In genomic region chr19:10399340-10399739, GRCh38 we compare ENCODE assay signal across 7 cellular contexts. TPM values are rescaled to one million over a fixed set of nuclear protein-coding genes. Genes with fewer than 3 reads are reported as not detected.
DNase-seq lines count a peak whose midpoint lies in the region; ATAC-seq and TF ChIP-seq lines count a peak whose summit lies in the region.
"Not testable (repeated sequence)": the region's sequence is repeated elsewhere in the genome, so short reads cannot be mapped to it uniquely, and the experiment has no call there.

No MANE protein-coding gene starts in this region.

- not testable (repeated sequence) for H3K36me3 Mint-ChIP-seq in T-helper 17 cell (ENCODE audit: low read depth)
- H3K36me3 Mint-ChIP-seq in dendritic cell treated with granulocyte-macrophage colony-stimulating factor and Interleukin-4, amounts not matched to agents 40 ng/mL and 50 ng/mL, for 4 days (ENCODE audit: low read depth) = peaks cover 79% of the 10 kb centered on the region
- H3K36me3 Mint-ChIP-seq in stimulated activated memory B cell treated with anti-CD40 and anti-IgM and Interleukin-4, amounts not matched to agents 10 μg/mL and 1 μg/mL and 100 μg/mL, for 72 hours = peaks cover 38% of the 10 kb centered on the region

- H3K79me2 ChIP-seq in OCI-LY1 (ENCODE audit: insufficient read depth, low read length) = peaks cover 15% of the 10 kb centered on the region

- not testable (repeated sequence) for H3F3A ChIP-seq in OCI-LY1 (ENCODE audit: insufficient read depth, low read length)

- H3K4me3 ChIP-seq in BLaER1; OCI-LY1 (ENCODE audit: low read depth, low read length, poor library complexity, severe bottlenecking); right atrium auricular region; gastrocnemius medialis: not testable (repeated sequence)

- not testable (repeated sequence) for TF ChIP-seq CTCF in OCI-LY1 (IDR thresholded peaks at IDR 0.05; ENCODE audit: low read length); right atrium auricular region (IDR thresholded peaks at IDR 0.05); gastrocnemius medialis (IDR thresholded peaks at IDR 0.05 in 4 of 5, conservative IDR thresholded peaks at IDR 0.05 in 1 of 5)

- intact Hi-C loops in dendritic cell treated with granulocyte-macrophage colony-stimulating factor and Interleukin-4, amounts not matched to agents 40 ng/mL and 50 ng/mL, for 4 days (cut with micrococcal nuclease) = not testable (repeated sequence)
- intact Hi-C loops in gastrocnemius medialis (cut with DNase I; ENCODE audit: low total_unique reads) = loop anchor here (10.0 kb wide), 1 partner anchor 975 kb away; the partner anchor contains the start of gene SWSAP1

- not testable (repeated sequence) for H3K27ac ChIP-seq in BLaER1
- peak overlapping the region; percentile 69 for H3K27ac ChIP-seq in OCI-LY1 (ENCODE audit: low read depth, low read length, poor library complexity, severe bottlenecking)
- peak overlapping the region; percentile 61 to 84 for H3K27ac ChIP-seq in right atrium auricular region
- peak overlapping the region; percentile 87 to 98 (median 90) for H3K27ac ChIP-seq in gastrocnemius medialis

- peaks cover 43% of the 10 kb centered on the region for H3K4me1 ChIP-seq in BLaER1
- H3K4me1 ChIP-seq in OCI-LY1 (ENCODE audit: insufficient read depth, low read length, severe bottlenecking) = peaks cover 52% of the 10 kb centered on the region
- H3K4me1 ChIP-seq in right atrium auricular region = peaks cover 0 to 55% of the 10 kb centered on the region in 2 donors
- peaks cover 44 to 45% of the 10 kb centered on the region in 2 donors for H3K4me1 ChIP-seq in gastrocnemius medialis

- not testable (repeated sequence) for H3K9me3 Mint-ChIP-seq in dendritic cell treated with granulocyte-macrophage colony-stimulating factor and Interleukin-4, amounts not matched to agents 40 ng/mL and 50 ng/mL, for 4 days; stimulated activated memory B cell treated with anti-CD40 and anti-IgM and Interleukin-4, amounts not matched to agents 10 μg/mL and 1 μg/mL and 100 μg/mL, for 72 hours

- in situ Hi-C loops in gastrocnemius medialis (cut with MboI; ENCODE audit: low sequenced_read_pairs in 4 of 4) = loop anchor here in 3 of 4 donors (10.0 to 25.0 kb wide), 2 partner anchors 295 to 462 kb away; partner anchors contain the start of genes OLFM2 (in 3 of the 3), ANGPTL6 (in 1 of the 3) and PPAN (in 1 of the 3)

- H3K9me3 ChIP-seq in BLaER1; OCI-LY1 (ENCODE audit: low read length); T-helper 17 cell (ENCODE audit: control insufficient read depth, low read length, poor library complexity, severe bottlenecking); right atrium auricular region; gastrocnemius medialis: not testable (repeated sequence)

- H3K27me3 ChIP-seq in BLaER1; OCI-LY1 (ENCODE audit: insufficient read depth, low read length); right atrium auricular region; gastrocnemius medialis: not testable (repeated sequence)

- H3K9me2 ChIP-seq in OCI-LY1 (ENCODE audit: low read depth, low read length) = not testable (repeated sequence)

- H2AFZ ChIP-seq in OCI-LY1 (ENCODE audit: low read length) = not testable (repeated sequence)

- H3K36me3 ChIP-seq in BLaER1 = peaks cover 68% of the 10 kb centered on the region
- peaks cover 35% of the 10 kb centered on the region for H3K36me3 ChIP-seq in OCI-LY1 (ENCODE audit: insufficient read depth, low read length)
- peaks cover 16% of the 10 kb centered on the region for H3K36me3 ChIP-seq in right atrium auricular region
- H3K36me3 ChIP-seq in gastrocnemius medialis = peaks cover 0 to 17% of the 10 kb centered on the region in 2 donors

- H3K27ac Mint-ChIP-seq in T-helper 17 cell = peak overlapping the region; percentile 75
- H3K27ac Mint-ChIP-seq in dendritic cell treated with granulocyte-macrophage colony-stimulating factor and Interleukin-4, amounts not matched to agents 40 ng/mL and 50 ng/mL, for 4 days = peak overlapping the region; percentile 47
- peak overlapping the region; percentile 70 for H3K27ac Mint-ChIP-seq in stimulated activated memory B cell treated with anti-CD40 and anti-IgM and Interleukin-4, amounts not matched to agents 10 μg/mL and 1 μg/mL and 100 μg/mL, for 72 hours

- H3K4me2 ChIP-seq in BLaER1 (peak overlapping the region; percentile 97), OCI-LY1 (ENCODE audit: low read length) (peak overlapping the region; percentile 18; the same call in 1 of the 2 replicates)

- ATAC-seq in T-helper 17 cell; gastrocnemius medialis; stimulated activated memory B cell treated with anti-CD40 and anti-IgM and Interleukin-4, amounts not matched to agents 10 μg/mL and 1 μg/mL and 100 μg/mL, for 72 hours: not testable (repeated sequence)

- not testable (repeated sequence) for H3K4me3 Mint-ChIP-seq in T-helper 17 cell; dendritic cell treated with granulocyte-macrophage colony-stimulating factor and Interleukin-4, amounts not matched to agents 40 ng/mL and 50 ng/mL, for 4 days; stimulated activated memory B cell treated with anti-CD40 and anti-IgM and Interleukin-4, amounts not matched to agents 10 μg/mL and 1 μg/mL and 100 μg/mL, for 72 hours

- H3K4me1 Mint-ChIP-seq in T-helper 17 cell = peaks cover 39% of the 10 kb centered on the region
- peaks cover 67% of the 10 kb centered on the region for H3K4me1 Mint-ChIP-seq in dendritic cell treated with granulocyte-macrophage colony-stimulating factor and Interleukin-4, amounts not matched to agents 40 ng/mL and 50 ng/mL, for 4 days (ENCODE audit: low read depth)
- H3K4me1 Mint-ChIP-seq in stimulated activated memory B cell treated with anti-CD40 and anti-IgM and Interleukin-4, amounts not matched to agents 10 μg/mL and 1 μg/mL and 100 μg/mL, for 72 hours = peaks cover 66% of the 10 kb centered on the region

- not testable (repeated sequence) for TF ChIP-seq POLR2A in gastrocnemius medialis (IDR thresholded peaks at IDR 0.05)

- not testable (repeated sequence) for DNase-seq in T-helper 17 cell; right atrium auricular region (ENCODE audit: low spot score); gastrocnemius medialis

- H3K27me3 Mint-ChIP-seq in T-helper 17 cell; dendritic cell treated with granulocyte-macrophage colony-stimulating factor and Interleukin-4, amounts not matched to agents 40 ng/mL and 50 ng/mL, for 4 days; stimulated activated memory B cell treated with anti-CD40 and anti-IgM and Interleukin-4, amounts not matched to agents 10 μg/mL and 1 μg/mL and 100 μg/mL, for 72 hours: not testable (repeated sequence)

- H4K20me1 ChIP-seq in BLaER1 = peaks cover 88% of the 10 kb centered on the region
- H4K20me1 ChIP-seq in OCI-LY1 (ENCODE audit: insufficient read depth, low read length) = not testable (repeated sequence)

- H3K9ac ChIP-seq in BLaER1 (peak overlapping the region; percentile 45; the same call in 1 of the 2 replicates), OCI-LY1 (ENCODE audit: low read length) (peak overlapping the region; percentile 14; the same call in 1 of the 2 replicates)

RNA-seq across cellular contexts. Expression of gene CDC37, which starts 4.0 kb away (rescaled TPM):
- total RNA-seq in T-helper 17 cell (100 to 1,000 TPM; 198 to 207 TPM), right atrium auricular region (100 to 1,000 TPM; 130 to 131 TPM), gastrocnemius medialis (100 to 1,000 TPM; 133 to 189 (median 163) TPM)

RNA-seq across cellular contexts. Expression of gene TYK2, which starts 19.0 kb away (rescaled TPM):
- 100 to 1,000 TPM; 241 to 267 TPM for total RNA-seq in T-helper 17 cell
- 10 to 100 TPM; 31.7 to 58.8 TPM for total RNA-seq in right atrium auricular region
- 10 to 100 TPM; 32.6 to 58.5 (median 50.9) TPM for total RNA-seq in gastrocnemius medialis

RNA-seq across cellular contexts. Expression of gene PDE4A, which starts 21.0 kb away (rescaled TPM):
- total RNA-seq in T-helper 17 cell = 1 to 10 TPM; 5.7 to 9.5 TPM
- total RNA-seq in right atrium auricular region = 1 to 10 TPM; 9.4 to 9.9 TPM
- 10 to 100 TPM in 1 of 4 donors, 1 to 10 TPM in 3; 6.4 to 10.1 (median 8.4) TPM for total RNA-seq in gastrocnemius medialis

RNA-seq across cellular contexts. Expression of gene ICAM3, which starts 59.9 kb away (rescaled TPM):
- total RNA-seq in T-helper 17 cell (100 to 1,000 TPM; 227 to 251 TPM), right atrium auricular region (1 to 10 TPM; 5.3 to 7.1 TPM), gastrocnemius medialis (1 to 10 TPM; 2.0 to 5.0 (median 3.2) TPM)

Comparison
In these comparisons a context has a peak if more than half of its experiments do, and no peak if none do; other contexts are left out.
1. RNA of gene TYK2, which starts 19.0 kb away (total RNA-seq): 241 to 267 TPM in T-helper 17 cell; 31.7 to 58.8 TPM in right atrium auricular region and 32.6 to 58.5 TPM in gastrocnemius medialis; every median in the first group is over 4 times any median in the second.
2. Peak in every context shown above with its lines, with median percentiles within 50 percentile points of each other: H3K27ac Mint-ChIP-seq.